In genomic region chr1:39132505-39133339, GRCh38 we compare ENCODE assay signal across 8 cellular contexts.
DNase-seq lines count a peak whose midpoint lies in the region; ATAC-seq and TF ChIP-seq lines count a peak whose summit lies in the region.

No MANE protein-coding gene starts in this region.

- peaks cover 67% of the 10 kb centered on the region for H3K4me1 Mint-ChIP-seq in WTC11
- peaks cover 0 to 7% of the 10 kb centered on the region in 2 donors for H3K4me1 Mint-ChIP-seq in stimulated activated naive B cell treated with anti-CD40 and anti-IgM and Interleukin-4, amounts not matched to agents 10 μg/mL and 1 μg/mL and 100 μg/mL, for 72 hours

- TF ChIP-seq CTCF in WTC11 (IDR thresholded peaks at IDR 0.05) (no peak), hepatocyte (IDR thresholded peaks at IDR 0.05; ENCODE audit: poor library complexity) (peak; percentile 26), retinal pigment epithelial cell (conservative IDR thresholded peaks at IDR 0.05; ENCODE audit: low read depth, low read length) (peak; percentile 50)

- H3K4me3 Mint-ChIP-seq in WTC11, result peak overlapping the region; percentile 34
- H3K4me3 Mint-ChIP-seq in stimulated activated naive B cell treated with anti-CD40 and anti-IgM and Interleukin-4, amounts not matched to agents 10 μg/mL and 1 μg/mL and 100 μg/mL, for 72 hours, result no peak overlapping the region

- H3K9me3 ChIP-seq in hepatocyte (ENCODE audit: low read depth), result no peaks in the 10 kb centered on the region

- no peaks in the 10 kb centered on the region for H3K36me3 ChIP-seq in hepatocyte (replicated peaks; ENCODE audit: insufficient read depth, low read depth)

- no peak overlapping the region for H3K4me2 ChIP-seq in hepatocyte

- no peak overlapping the region for H2AFZ ChIP-seq in hepatocyte

- H3K36me3 Mint-ChIP-seq in WTC11, result peaks cover 2% of the 10 kb centered on the region; the same call in 1 of the 2 replicates
- peaks cover 0 to 4% of the 10 kb centered on the region in 2 donors for H3K36me3 Mint-ChIP-seq in stimulated activated naive B cell treated with anti-CD40 and anti-IgM and Interleukin-4, amounts not matched to agents 10 μg/mL and 1 μg/mL and 100 μg/mL, for 72 hours

- DNase-seq in HS-5 (ENCODE audit: low read depth) (peak; percentile 43), WTC11 (ENCODE audit: low spot score) (peak; percentile 88), hepatocyte (ENCODE audit: low spot score) (peak; percentile 80), retinal pigment epithelial cell (ENCODE audit: low read depth) (no peak), T-helper 1 cell (no peak)
- no peak for DNase-seq in activated CD4-positive, alpha-beta T cell treated with anti-CD3 and anti-CD28 coated beads for 1 hour
- DNase-seq in activated CD4-positive, alpha-beta T cell treated with anti-CD3 and anti-CD28 coated beads for 4 hours, result no peak
- DNase-seq in stimulated activated naive B cell treated with anti-CD40 and anti-IgM and Interleukin-4, amounts not matched to agents 10 μg/mL and 1 μg/mL and 100 μg/mL, for 72 hours, result no peak

- WGBS in hepatocyte (ENCODE audit: low lambda C conversion rate, missing lambda C conversion rate), result 51% methylated on average over 9 of the region's 9 CpGs

- peak overlapping the region; percentile 98 for H3K27ac Mint-ChIP-seq in WTC11
- no peak overlapping the region for H3K27ac Mint-ChIP-seq in stimulated activated naive B cell treated with anti-CD40 and anti-IgM and Interleukin-4, amounts not matched to agents 10 μg/mL and 1 μg/mL and 100 μg/mL, for 72 hours

- CTCF ChIA-PET in WTC11 (lab: Charles Lee), result interaction anchor here (0.5 to 6.7 kb wide), 41 partner anchors 8 to 382 kb away, joined by 3 to 130 read pairs (median 5); partner anchors contain the start of genes MACF1 and NDUFS5

- H3K9me3 Mint-ChIP-seq in WTC11, result no peaks in the 10 kb centered on the region
- H3K9me3 Mint-ChIP-seq in stimulated activated naive B cell treated with anti-CD40 and anti-IgM and Interleukin-4, amounts not matched to agents 10 μg/mL and 1 μg/mL and 100 μg/mL, for 72 hours, result no peaks in the 10 kb centered on the region

- peaks cover 3% of the 10 kb centered on the region for H4K20me1 ChIP-seq in hepatocyte (ENCODE audit: insufficient read depth, poor library complexity, severe bottlenecking)

- H3K79me2 ChIP-seq in hepatocyte, result peaks cover 71% of the 10 kb centered on the region

- H3K9me2 ChIP-seq in hepatocyte (replicated peaks; ENCODE audit: insufficient read depth), result no peaks in the 10 kb centered on the region

- no peaks in the 10 kb centered on the region for H3K27me3 ChIP-seq in hepatocyte

- POLR2A ChIA-PET in WTC11 (lab: Charles Lee), result interaction anchor here (0.7 to 3.3 kb wide), 12 partner anchors 9 to 72 kb away, joined by 3 to 27 read pairs (median 4); partner anchors contain the start of gene MACF1

- H3K4me3 ChIP-seq in hepatocyte, result no peak overlapping the region
- H3K4me3 ChIP-seq in retinal pigment epithelial cell (ENCODE audit: low read length), result peak overlapping the region; percentile 7

- peak overlapping the region; percentile 51 for H3K27ac ChIP-seq in hepatocyte

- peaks cover 8% of the 10 kb centered on the region for H3K4me1 ChIP-seq in hepatocyte (ENCODE audit: insufficient read depth)

- no peaks in the 10 kb centered on the region for H3K27me3 Mint-ChIP-seq in WTC11 (ENCODE audit: low read depth)
- H3K27me3 Mint-ChIP-seq in stimulated activated naive B cell treated with anti-CD40 and anti-IgM and Interleukin-4, amounts not matched to agents 10 μg/mL and 1 μg/mL and 100 μg/mL, for 72 hours, result no peaks in the 10 kb centered on the region

- ATAC-seq in WTC11, result peak; percentile 92
- ATAC-seq in stimulated activated naive B cell treated with anti-CD40 and anti-IgM and Interleukin-4, amounts not matched to agents 10 μg/mL and 1 μg/mL and 100 μg/mL, for 72 hours (replicated peaks), result no peak

TF ChIP-seq in WTC11, 78 proteins besides CTCF, POLR2A, EP300 and RAD21:
- TF ChIP-seq EMX1 (CRISPR knock-in tag; IDR thresholded peaks at IDR 0.05) (0 out of 2 replicates have a peak, but pooled peaks have one; percentile 11), ZNF121 (CRISPR knock-in tag; IDR thresholded peaks at IDR 0.05) (peak; percentile 53; the same call in 1 of the 2 replicates), AFF4 (CRISPR knock-in tag; IDR thresholded peaks at IDR 0.05; ENCODE audit: borderline replicate concordance) (0 out of 2 replicates have a peak, but pooled peaks have one; percentile 13), PRDM15 (CRISPR knock-in tag; IDR thresholded peaks at IDR 0.05) (peak; percentile 67), CDX4 (CRISPR knock-in tag; IDR thresholded peaks at IDR 0.05; ENCODE audit: borderline replicate concordance) (no peak), MAX (CRISPR knock-in tag; IDR thresholded peaks at IDR 0.05) (no peak)

Comparison
In these comparisons a context has a peak if more than half of its experiments do, and no peak if none do; other contexts are left out.
1. DNase-seq: peak in HS-5 (single experiment), WTC11 (single experiment) and hepatocyte (single experiment); none in retinal pigment epithelial cell (single experiment), activated CD4-positive, alpha-beta T cell treated with anti-CD3 and anti-CD28 coated beads for 1 hour (single experiment), T-helper 1 cell (0 of 5), activated CD4-positive, alpha-beta T cell treated with anti-CD3 and anti-CD28 coated beads for 4 hours (0 of 2) and stimulated activated naive B cell treated with anti-CD40 and anti-IgM and Interleukin-4, amounts not matched to agents 10 μg/mL and 1 μg/mL and 100 μg/mL, for 72 hours (single experiment).